ENCODE assay signal across 29 cellular contexts in genomic region chr3:3619815-3620214, GRCh38.
"Had no signal": no experiment of that assay in that cellular context is flagged by ENCODE, and none has a peak within 500 bp of the region (broad histone marks: within the 10 kb centered on the region; RNA-seq: fewer than 3 reads in every experiment).

No MANE protein-coding gene starts in this region.

- H3K4me3 Mint-ChIP-seq: stimulated activated effector memory CD8-positive, alpha-beta T cell treated with anti-CD3 and anti-CD28 coated beads, Interleukin-12 subunit alpha, Interleukin-12 subunit beta, amount 100 ng/mL, for 72 hours; stimulated activated memory B cell treated with anti-CD40 and anti-IgM and Interleukin-4, amounts not matched to agents 10 μg/mL and 1 μg/mL and 100 μg/mL, for 72 hours; stimulated activated naive B cell treated with anti-CD40 and anti-IgM and Interleukin-4, amounts not matched to agents 10 μg/mL and 1 μg/mL and 100 μg/mL, for 72 hours; stimulated activated naive CD8-positive, alpha-beta T cell treated with anti-CD3 and anti-CD28 coated beads, Interleukin-15, amount 100 ng/mL, for 72 hours; stimulated activated naive CD8-positive, alpha-beta T cell treated with anti-CD3 and anti-CD28 coated beads, Interleukin-15, Interleukin-2, amounts not matched to agents 100 ng/mL and 50 ng/mL, for 24 hours; type B pancreatic cell had no signal

- ATAC-seq: stimulated activated effector memory CD8-positive, alpha-beta T cell treated with anti-CD3 and anti-CD28 coated beads, Interleukin-12 subunit alpha, Interleukin-12 subunit beta, amount 100 ng/mL, for 72 hours; stimulated activated memory B cell treated with anti-CD40 and anti-IgM and Interleukin-4, amounts not matched to agents 10 μg/mL and 1 μg/mL and 100 μg/mL, for 72 hours; stimulated activated naive B cell treated with anti-CD40 and anti-IgM and Interleukin-4, amounts not matched to agents 10 μg/mL and 1 μg/mL and 100 μg/mL, for 72 hours; stimulated activated naive CD8-positive, alpha-beta T cell treated with anti-CD3 and anti-CD28 coated beads, Interleukin-15, amount 100 ng/mL, for 72 hours; stimulated activated naive CD8-positive, alpha-beta T cell treated with anti-CD3 and anti-CD28 coated beads, Interleukin-15, Interleukin-2, amounts not matched to agents 100 U/mL and 50 U/mL, for 24 hours; upper lobe of right lung had no signal

- DNase-seq: stimulated activated CD4-positive, alpha-beta T cell treated with anti-CD3 and anti-CD28 coated beads, Interleukin-2, amount 100 ng/mL, for 48 hours; stimulated activated CD4-positive, alpha-beta T cell treated with anti-CD3 and anti-CD28 coated beads, Interleukin-4, amount 100 ng/mL, for 1 hour; stimulated activated CD4-positive, alpha-beta T cell treated with anti-CD3 and anti-CD28 coated beads, Interleukin-4, amount 100 ng/mL, for 24 hours; stimulated activated CD4-positive, alpha-beta T cell treated with anti-CD3 and anti-CD28 coated beads, Interleukin-4, amount 100 ng/mL, for 4 hours; stimulated activated CD8-positive, alpha-beta memory T cell treated with anti-CD3 and anti-CD28 coated beads, Interleukin-4, amount 100 ng/mL, for 48 hours; stimulated activated naive B cell treated with anti-CD40 and anti-IgM and Interleukin-4, amounts not matched to agents 10 μg/mL and 1 μg/mL and 100 μg/mL, for 72 hours; stimulated activated naive CD4-positive, alpha-beta T cell; stimulated activated naive CD4-positive, alpha-beta T cell treated with Interleukin-2 at 50 U/mL for 16 hours; stimulated activated naive CD8-positive, alpha-beta T cell treated with anti-CD3 and anti-CD28 coated beads, Interleukin-15, amount 100 ng/mL, for 72 hours; stimulated activated naive CD8-positive, alpha-beta T cell treated with anti-CD3 and anti-CD28 coated beads, Interleukin-15, Interleukin-2, amounts not matched to agents 100 U/mL and 50 U/mL, for 24 hours; stomach; substantia nigra; testis; thyroid gland; tibial artery; transverse colon; trophoblast cell; upper lobe of left lung; upper lobe of right lung; uterus had no signal

- H3K27ac ChIP-seq: stomach, suprapubic skin, testis, thoracic aorta, thyroid gland, tibial artery, tibial nerve, transverse colon, upper lobe of left lung, upper lobe of right lung, uterus, vagina had no signal

- H3K9me3 Mint-ChIP-seq: stimulated activated naive CD8-positive, alpha-beta T cell treated with anti-CD3 and anti-CD28 coated beads, Interleukin-15, amount 100 ng/mL, for 72 hours; stimulated activated naive CD8-positive, alpha-beta T cell treated with anti-CD3 and anti-CD28 coated beads, Interleukin-15, Interleukin-2, amounts not matched to agents 100 ng/mL and 50 ng/mL, for 24 hours; type B pancreatic cell had no signal

- H3K4me3 ChIP-seq: stomach, suprapubic skin, testis, thoracic aorta, thyroid gland, tibial artery, tibial nerve, transverse colon, upper lobe of left lung, upper lobe of right lung, uterus, vagina had no signal

- H3K27me3 ChIP-seq: stomach, suprapubic skin, testis, thyroid gland, tibial artery, tibial nerve, transverse colon, upper lobe of left lung, upper lobe of right lung, uterus, vagina had no signal

- H3K27me3 Mint-ChIP-seq: stimulated activated memory B cell treated with anti-CD40 and anti-IgM and Interleukin-4, amounts not matched to agents 10 μg/mL and 1 μg/mL and 100 μg/mL, for 72 hours; stimulated activated naive B cell treated with anti-CD40 and anti-IgM and Interleukin-4, amounts not matched to agents 10 μg/mL and 1 μg/mL and 100 μg/mL, for 72 hours; stimulated activated naive CD8-positive, alpha-beta T cell treated with anti-CD3 and anti-CD28 coated beads, Interleukin-15, amount 100 ng/mL, for 72 hours; type B pancreatic cell had no signal

- FAIRE-seq: urothelium cell line had no signal

- H3K36me3 ChIP-seq: stomach, suprapubic skin, thoracic aorta, thyroid gland, tibial artery, tibial nerve, transverse colon, upper lobe of left lung, upper lobe of right lung, uterus, vagina had no signal

- H3K4me1 ChIP-seq: stomach, suprapubic skin, testis, thyroid gland, tibial artery, tibial nerve, transverse colon, upper lobe of left lung, upper lobe of right lung, uterus, vagina had no signal

- H3K36me3 Mint-ChIP-seq: stimulated activated effector memory CD8-positive, alpha-beta T cell treated with anti-CD3 and anti-CD28 coated beads, Interleukin-12 subunit alpha, Interleukin-12 subunit beta, amount 100 ng/mL, for 72 hours; stimulated activated memory B cell treated with anti-CD40 and anti-IgM and Interleukin-4, amounts not matched to agents 10 μg/mL and 1 μg/mL and 100 μg/mL, for 72 hours; stimulated activated naive B cell treated with anti-CD40 and anti-IgM and Interleukin-4, amounts not matched to agents 10 μg/mL and 1 μg/mL and 100 μg/mL, for 72 hours; type B pancreatic cell had no signal

- H3K9me3 ChIP-seq: suprapubic skin, testis, thyroid gland, tibial artery, transverse colon, upper lobe of left lung, uterus, vagina had no signal

- H3K4me1 Mint-ChIP-seq: stimulated activated effector memory CD8-positive, alpha-beta T cell treated with anti-CD3 and anti-CD28 coated beads, Interleukin-12 subunit alpha, Interleukin-12 subunit beta, amount 100 ng/mL, for 72 hours; stimulated activated memory B cell treated with anti-CD40 and anti-IgM and Interleukin-4, amounts not matched to agents 10 μg/mL and 1 μg/mL and 100 μg/mL, for 72 hours; stimulated activated naive CD8-positive, alpha-beta T cell treated with anti-CD3 and anti-CD28 coated beads, Interleukin-15, amount 100 ng/mL, for 72 hours had no signal

- H3K27ac Mint-ChIP-seq: stimulated activated effector memory CD8-positive, alpha-beta T cell treated with anti-CD3 and anti-CD28 coated beads, Interleukin-12 subunit alpha, Interleukin-12 subunit beta, amount 100 ng/mL, for 72 hours; stimulated activated memory B cell treated with anti-CD40 and anti-IgM and Interleukin-4, amounts not matched to agents 10 μg/mL and 1 μg/mL and 100 μg/mL, for 72 hours; stimulated activated naive B cell treated with anti-CD40 and anti-IgM and Interleukin-4, amounts not matched to agents 10 μg/mL and 1 μg/mL and 100 μg/mL, for 72 hours; stimulated activated naive CD8-positive, alpha-beta T cell treated with anti-CD3 and anti-CD28 coated beads, Interleukin-15, amount 100 ng/mL, for 72 hours; stimulated activated naive CD8-positive, alpha-beta T cell treated with anti-CD3 and anti-CD28 coated beads, Interleukin-15, Interleukin-2, amounts not matched to agents 100 ng/mL and 50 ng/mL, for 24 hours; type B pancreatic cell had no signal
